22 cellular contexts compared by ENCODE assay signal in the genomic region with DNA sequence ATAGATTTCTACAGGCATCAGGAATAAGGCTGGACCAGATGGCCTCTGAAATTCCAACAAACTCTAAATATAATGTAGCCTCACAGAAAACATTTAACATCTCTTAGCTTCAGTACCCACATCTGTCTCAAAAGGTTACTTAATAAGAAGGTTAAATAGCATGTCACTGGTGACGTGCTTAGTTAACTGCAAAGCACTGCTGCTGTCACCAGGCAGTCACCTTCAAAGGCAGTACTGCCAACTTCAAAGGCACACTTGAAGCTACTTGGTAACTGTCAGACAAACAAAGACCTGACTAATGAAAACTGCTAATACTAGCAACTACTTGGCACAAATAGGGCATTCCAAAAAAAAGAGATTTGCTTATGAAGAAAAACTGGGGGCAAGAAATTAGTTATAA.
"Had no signal": no experiment of that assay in that cellular context is flagged by ENCODE, and none has a peak within 500 bp of the region (broad histone marks: within the 10 kb centered on the region; RNA-seq: fewer than 3 reads in every experiment).

No MANE protein-coding gene starts in this region.

- H3K4me1 ChIP-seq: esophagus squamous epithelium, thyroid gland, upper lobe of left lung had no signal

- ATAC-seq: activated CD4-positive, CD25-positive, alpha-beta regulatory T cell treated with anti-CD3 and anti-CD28 coated beads, Interleukin-2, amount 50 U/mL, for 24 hours; activated naive CD4-positive, alpha-beta T cell treated with anti-CD3 and anti-CD28 coated beads, Interleukin-2, amount 50 U/mL, for 72 hours; sciatic nerve; stimulated activated effector memory CD8-positive, alpha-beta T cell treated with anti-CD3 and anti-CD28 coated beads, Interleukin-12 subunit alpha, Interleukin-12 subunit beta, amount 100 ng/mL, for 72 hours had no signal

- DNase-seq: activated CD4-positive, alpha-beta memory T cell treated with anti-CD3 and anti-CD28 coated beads, Interleukin-2, amount 10 ng/mL, durations not matched to agents 7 days and 5 days; activated CD4-positive, alpha-beta T cell treated with anti-CD3 and anti-CD28 coated beads, Interleukin-2, amount 10 ng/mL, durations not matched to agents 7 days and 5 days; activated CD8-positive, alpha-beta memory T cell treated with anti-CD3 and anti-CD28 coated beads, Interleukin-2, amount 50 U/mL, for 48 hours; activated gamma-delta T cell treated with Interleukin-2 at 50 U/mL for 16 hours; activated T-cell treated with anti-CD3 and anti-CD28 coated beads, Interleukin-2, amount 50 U/mL, for 24 hours; effector CD8-positive, alpha-beta T cell; esophagus squamous epithelium; foreskin melanocyte; nephron progenitor cell; stimulated activated CD4-positive, alpha-beta T cell treated with anti-CD3 and anti-CD28 coated beads, Interleukin-12 subunit alpha, Interleukin-12 subunit beta, amount 100 ng/mL, for 4 hours; stimulated activated CD4-positive, alpha-beta T cell treated with anti-CD3 and anti-CD28 coated beads, Interleukin-4, amount 100 ng/mL, for 1 hour; T-helper 9 cell; thyroid gland; upper lobe of left lung had no signal

- H3K27ac ChIP-seq: epithelial cell of prostate, esophagus squamous epithelium, neutrophil, skin epidermis, thyroid gland, upper lobe of left lung, VCaP had no signal

- H3K4me3 ChIP-seq: esophagus squamous epithelium, skin epidermis, thyroid gland, upper lobe of left lung had no signal

- H3K9me3 ChIP-seq: esophagus squamous epithelium, neutrophil, thyroid gland, upper lobe of left lung had no signal

- H3K27me3 ChIP-seq: esophagus squamous epithelium, neutrophil, thyroid gland, upper lobe of left lung had no signal
